ENCODE assay signal across 9 cellular contexts in the genomic region with DNA sequence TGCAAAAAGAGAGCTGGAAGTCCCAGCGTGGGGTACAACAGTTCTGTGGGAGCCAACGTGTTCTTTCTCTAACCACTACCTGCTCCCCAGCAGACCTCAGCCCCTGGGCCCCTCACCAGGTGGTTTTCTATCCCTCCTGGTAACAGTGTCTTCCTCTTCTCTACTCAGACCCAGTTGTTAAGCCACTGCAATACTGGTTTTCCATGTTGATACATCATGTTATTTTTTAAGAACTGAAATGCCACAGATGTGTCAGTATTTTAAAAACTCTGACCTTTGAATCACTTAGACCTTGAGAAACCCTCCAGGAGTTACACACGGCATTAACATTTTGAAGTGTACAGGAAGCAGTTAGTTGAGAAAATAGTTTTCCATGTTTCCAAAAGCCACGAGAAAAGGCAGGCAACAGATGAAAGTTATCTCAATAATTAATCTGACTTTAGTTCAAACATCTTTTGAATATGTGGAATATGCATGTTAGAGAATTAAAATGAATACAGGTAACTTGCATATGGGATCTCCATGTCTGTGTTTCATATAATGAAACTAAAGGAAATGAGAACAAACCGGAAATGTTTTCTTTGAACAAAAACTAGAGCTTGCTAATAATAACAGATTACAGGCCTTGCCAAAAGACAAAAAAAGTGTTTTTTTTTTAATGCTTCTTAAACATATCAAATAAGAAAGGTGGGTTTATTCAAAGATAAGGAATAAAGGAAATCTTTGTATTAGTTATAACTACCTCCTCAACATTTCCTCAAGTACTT.
DNase-seq lines count a peak whose midpoint lies in the region; ATAC-seq, FAIRE-seq and TF ChIP-seq lines count a peak whose summit lies in the region.
"Had no signal": no experiment of that assay in that cellular context is flagged by ENCODE, and none has a peak within 500 bp of the region (broad histone marks: within the 10 kb centered on the region; RNA-seq: fewer than 3 reads in every experiment).

No MANE protein-coding gene starts in this region.

- H3K4me3 Mint-ChIP-seq in astrocyte (ENCODE audit: unreplicated experiment), result no peak overlapping the region

- H3K27ac Mint-ChIP-seq in astrocyte (ENCODE audit: unreplicated experiment), result no peak overlapping the region

- H3K4me3 ChIP-seq in astrocyte (ENCODE audit: insufficient read depth, low read depth, low read length), result no peak overlapping the region

- no peak for TF ChIP-seq CTCF in astrocyte (IDR thresholded peaks at IDR 0.05; ENCODE audit: insufficient read depth, low read depth, low read length)

- no peaks in the 10 kb centered on the region for H3K79me2 ChIP-seq in astrocyte (ENCODE audit: insufficient read depth, low read length)

- ATAC-seq in GM19455 (IDR thresholded peaks at IDR 0.05; ENCODE audit: unreplicated experiment) (peak; percentile 48), HG03135 (IDR thresholded peaks at IDR 0.05; ENCODE audit: unreplicated experiment) (peak; percentile 41), sciatic nerve (no peak)

- intact Hi-C loops in sciatic nerve (cut with DNase I), result no loop called here

- peaks cover 9% of the 10 kb centered on the region for H3K36me3 Mint-ChIP-seq in astrocyte (ENCODE audit: low read depth, unreplicated experiment)

- H3K4me1 ChIP-seq in astrocyte (ENCODE audit: insufficient read depth, low read length), result no peaks in the 10 kb centered on the region

- no peaks in the 10 kb centered on the region for H4K20me1 ChIP-seq in astrocyte (ENCODE audit: insufficient read depth, low read length)

- FAIRE-seq in astrocyte (lab: Jason Lieb, UNC), result no peak

- no peak overlapping the region for H3K27ac ChIP-seq in astrocyte (ENCODE audit: low read depth, low read length)

- no peaks in the 10 kb centered on the region for H3K27me3 Mint-ChIP-seq in astrocyte (ENCODE audit: low read depth, unreplicated experiment)

- peak overlapping the region; percentile 31 for H3K4me2 ChIP-seq in astrocyte (ENCODE audit: low read length)

- DNase-seq in EH (ENCODE audit: low read depth), result peak; percentile 36
- DNase-seq in astrocyte (ENCODE audit: low read depth), result no peak
- no peak for DNase-seq in NCI-H446 treated with DMSO at 0.1 percent for 48 hours (lab: John Stamatoyannopoulos, UW)
- DNase-seq in kidney tubule cell (ENCODE audit: low spot score), result no peak
- no peak for DNase-seq in sciatic nerve (ENCODE audit: low spot score)
- no peak for DNase-seq in NCI-H2196 treated with DMSO at 0.1 percent for 48 hours (lab: John Stamatoyannopoulos, UW; ENCODE audit: unreplicated experiment)
- DNase-seq: NCI-H2029 treated with DMSO at 0.1 percent for 48 hours had no signal

- no peaks in the 10 kb centered on the region for H3K27me3 ChIP-seq in astrocyte (ENCODE audit: insufficient read depth, low read length)

- H3K9me3 Mint-ChIP-seq in astrocyte (ENCODE audit: unreplicated experiment), result no peaks in the 10 kb centered on the region

- H2AFZ ChIP-seq in astrocyte (ENCODE audit: low read depth, low read length), result no peak overlapping the region

- peaks cover 4% of the 10 kb centered on the region for H3K36me3 ChIP-seq in astrocyte (ENCODE audit: insufficient read depth, low read length)

- H3K9me3 ChIP-seq in astrocyte (ENCODE audit: insufficient read depth, low read depth, low read length), result no peaks in the 10 kb centered on the region

- H3K9ac ChIP-seq in astrocyte (ENCODE audit: low read length), result no peak overlapping the region

- H3K4me1 Mint-ChIP-seq in astrocyte (ENCODE audit: low read depth, unreplicated experiment), result peaks cover 6% of the 10 kb centered on the region
